ENCODE assay signal across 1 cellular context in the genomic region with DNA sequence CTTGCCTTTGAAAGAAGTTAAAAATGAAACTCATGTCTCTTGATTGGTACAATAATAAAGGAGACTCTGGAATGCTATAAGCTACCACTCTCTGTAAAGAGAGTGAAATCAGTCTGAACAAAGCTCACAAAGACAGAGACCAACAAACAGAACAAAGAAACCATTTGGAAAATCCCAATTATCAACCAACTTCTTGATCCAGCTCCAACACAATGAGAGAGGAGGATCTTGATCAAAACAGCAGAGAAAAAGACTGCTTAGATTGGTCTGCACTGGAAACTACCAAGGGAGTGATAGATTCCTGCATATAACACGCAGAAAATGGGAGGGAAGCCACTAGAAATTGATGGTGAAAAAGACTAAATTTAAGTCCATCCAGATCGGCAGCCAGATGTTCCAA.
TF ChIP-seq lines count a peak whose summit lies in the region.

No MANE protein-coding gene starts in this region.

TF ChIP-seq in A549, 52 proteins besides CTCF, POLR2A, EP300 and RAD21 (continued from another document):
- TF ChIP-seq USF2 (IDR thresholded peaks at IDR 0.05): no peak
